Comparison of ENCODE assay signal across 8 cellular contexts in genomic region chr17:66727634-66728570, GRCh38.
DNase-seq lines count a peak whose midpoint lies in the region; ATAC-seq and TF ChIP-seq lines count a peak whose summit lies in the region.

No MANE protein-coding gene starts in this region.

- H3K36me3 ChIP-seq in DND-41 (ENCODE audit: insufficient read depth, low read length): no peaks in the 10 kb centered on the region

- no peak overlapping the region for H3K4me3 ChIP-seq in DND-41 (ENCODE audit: low read depth in 1 of 2, low read length in 2 of 2)

- no peaks in the 10 kb centered on the region for H3K79me2 ChIP-seq in DND-41 (ENCODE audit: insufficient read depth, low read length)

- DNase-seq in DND-41 (peak; percentile 69), HCEC 1CT (peak; percentile 50), NCI-H2029 (lab: John Stamatoyannopoulos, UW) (peak; percentile 72), T-helper 9 cell (peak; percentile 4), kidney tubule cell (ENCODE audit: low spot score) (peak; percentile 58)
- no peak for DNase-seq in central memory CD8-positive, alpha-beta T cell (ENCODE audit: low spot score in 2 of 2)
- peak; percentile 19 to 32 for DNase-seq in stimulated activated CD4-positive, alpha-beta T cell treated with anti-CD3 and anti-CD28 coated beads, Interleukin-4, amount 100 ng/mL, for 4 hours

- no peaks in the 10 kb centered on the region for H3K27me3 Mint-ChIP-seq in central memory CD8-positive, alpha-beta T cell

- no peak overlapping the region for H3K4me2 ChIP-seq in DND-41 (ENCODE audit: insufficient read depth, low read length)

- H3K36me3 Mint-ChIP-seq in central memory CD8-positive, alpha-beta T cell (ENCODE audit: insufficient read depth): peaks cover 2% of the 10 kb centered on the region

- no peak overlapping the region for H3K4me3 Mint-ChIP-seq in central memory CD8-positive, alpha-beta T cell

- TF ChIP-seq CTCF in DND-41 (IDR thresholded peaks at IDR 0.05; ENCODE audit: borderline replicate concordance, extremely low read depth, low read length, poor library complexity, severe bottlenecking): peak; percentile 88

- peaks cover 13% of the 10 kb centered on the region for H3K4me1 Mint-ChIP-seq in central memory CD8-positive, alpha-beta T cell

- H3K4me1 ChIP-seq in DND-41 (ENCODE audit: insufficient read depth, low read length): no peaks in the 10 kb centered on the region

- peak overlapping the region; percentile 13 for H3K27ac Mint-ChIP-seq in central memory CD8-positive, alpha-beta T cell (ENCODE audit: low read depth)

- H3K9me3 ChIP-seq in DND-41 (ENCODE audit: insufficient read depth, low read length, severe bottlenecking): no peaks in the 10 kb centered on the region

- H2AFZ ChIP-seq in DND-41 (ENCODE audit: low read depth, low read length): no peak overlapping the region

- H3K9ac ChIP-seq in DND-41 (ENCODE audit: low read depth, low read length): no peak overlapping the region

- peaks cover 5% of the 10 kb centered on the region; the same call in 1 of the 2 replicates for H4K20me1 ChIP-seq in DND-41 (ENCODE audit: insufficient read depth, low read length)

- ATAC-seq in DND-41 (ENCODE audit: insufficient read depth, low read depth): peak; percentile 96
- peak; percentile 28 for ATAC-seq in central memory CD8-positive, alpha-beta T cell (replicated peaks; ENCODE audit: extremely low read depth, poor library complexity, severe bottlenecking)
- ATAC-seq in HG03025 (IDR thresholded peaks at IDR 0.05; ENCODE audit: low FRiP score, unreplicated experiment): no peak

- no peak overlapping the region for H3K27ac ChIP-seq in DND-41 (ENCODE audit: low read length)

- no peaks in the 10 kb centered on the region for H3K9me3 Mint-ChIP-seq in central memory CD8-positive, alpha-beta T cell

- no peaks in the 10 kb centered on the region for H3K27me3 ChIP-seq in DND-41 (ENCODE audit: insufficient read depth, low read length, poor library complexity)

Comparison
In these comparisons a context has a peak if more than half of its experiments do, and no peak if none do; other contexts are left out.
1. DNase-seq: peak in DND-41 (single experiment), HCEC 1CT (single experiment), NCI-H2029 (single experiment), T-helper 9 cell (single experiment), kidney tubule cell (single experiment) and stimulated activated CD4-positive, alpha-beta T cell treated with anti-CD3 and anti-CD28 coated beads, Interleukin-4, amount 100 ng/mL, for 4 hours (2 of 2); none in central memory CD8-positive, alpha-beta T cell (0 of 2).